In genomic region chr14:91292476-91292875, GRCh38 we compare ENCODE assay signal across 17 cellular contexts. TPM values are rescaled to one million over a fixed set of nuclear protein-coding genes. Genes with fewer than 3 reads are reported as not detected.
DNase-seq lines count a peak whose midpoint lies in the region; ATAC-seq and TF ChIP-seq lines count a peak whose summit lies in the region.
"Had no signal": no experiment of that assay in that cellular context is flagged by ENCODE, and none has a peak within 500 bp of the region (broad histone marks: within the 10 kb centered on the region; RNA-seq: fewer than 3 reads in every experiment).

No MANE protein-coding gene starts in this region.

- H3K4me1 ChIP-seq in CD4-positive, alpha-beta memory T cell (ENCODE audit: insufficient read depth, low read length), result no peaks in the 10 kb centered on the region
- H3K4me1 ChIP-seq in HEK293 (ENCODE audit: control insufficient read depth, insufficient read depth, low read length), result no peaks in the 10 kb centered on the region
- H3K4me1 ChIP-seq in thyroid gland, result peaks cover 0 to 5% of the 10 kb centered on the region in 2 donors
- H3K4me1 ChIP-seq: colonic mucosa had no signal

- no peak overlapping the region for H3K4me3 ChIP-seq in CD4-positive, alpha-beta memory T cell (ENCODE audit: low read length in 2 of 2)
- no peak overlapping the region for H3K4me3 ChIP-seq in HEK293 (ENCODE audit: low read depth, low read length)
- H3K4me3 ChIP-seq in thyroid gland (replicated peaks in 1 of 3), result no peak overlapping the region
- H3K4me3 ChIP-seq: colonic mucosa, ovary, smooth muscle cell had no signal

- peak; percentile 18 for ATAC-seq in activated naive CD8-positive, alpha-beta T cell treated with anti-CD3 and anti-CD28 coated beads, Interleukin-2, amount 10 ng/mL, durations not matched to agents 7 days and 5 days (ENCODE audit: low read depth)
- peak; percentile 47 to 53 for ATAC-seq in natural killer cell treated with Interleukin-12 subunit alpha and Interleukin-12 subunit beta and Interleukin-15 and Interleukin-18, amount 100 ng/mL, for 72 hours
- no peak for ATAC-seq in HG02884 (IDR thresholded peaks at IDR 0.05; ENCODE audit: unreplicated experiment)
- ATAC-seq: Right ventricle myocardium inferior had no signal

- H3K27me3 ChIP-seq in CD4-positive, alpha-beta memory T cell (ENCODE audit: insufficient read depth, low read length), result no peaks in the 10 kb centered on the region
- H3K27me3 ChIP-seq in thyroid gland, result no peaks in the 10 kb centered on the region
- H3K27me3 ChIP-seq: colonic mucosa, ovary had no signal

- H3K36me3 ChIP-seq in CD4-positive, alpha-beta memory T cell (ENCODE audit: insufficient read depth, low read length), result peaks cover 96% of the 10 kb centered on the region
- H3K36me3 ChIP-seq in HEK293 (ENCODE audit: control insufficient read depth in 2 of 2, insufficient read depth in 1 of 2, low read length in 2 of 2), result peaks cover 0 to 76% of the 10 kb centered on the region in 2 experiments; a peak in 1 of 3 replicates
- no peaks in the 10 kb centered on the region for H3K36me3 ChIP-seq in thyroid gland
- H3K36me3 ChIP-seq: ovary had no signal

- H3K4me3 Mint-ChIP-seq in CD4-positive, alpha-beta memory T cell, result peak overlapping the region in 1 of 8 donors; percentile 70
- H3K4me3 Mint-ChIP-seq in activated naive CD8-positive, alpha-beta T cell treated with anti-CD3 and anti-CD28 coated beads, Interleukin-2, amount 10 ng/mL, durations not matched to agents 7 days and 5 days, result no peak overlapping the region
- H3K4me3 Mint-ChIP-seq in natural killer cell treated with Interleukin-12 subunit alpha and Interleukin-12 subunit beta and Interleukin-15 and Interleukin-18, amount 100 ng/mL, for 72 hours, result no peak overlapping the region

- TF ChIP-seq CTCF in HEK293 (tag by site-specific recombination; IDR thresholded peaks at IDR 0.05) (no peak), thyroid gland (IDR thresholded peaks at IDR 0.05) (no peak)

- no peaks in the 10 kb centered on the region for H3K9me3 ChIP-seq in CD4-positive, alpha-beta memory T cell (ENCODE audit: control insufficient read depth in 1 of 2, low read length in 2 of 2)
- H3K9me3 ChIP-seq in HEK293 (ENCODE audit: control insufficient read depth, insufficient read depth, low read depth, low read length), result no peaks in the 10 kb centered on the region
- H3K9me3 ChIP-seq in thyroid gland, result no peaks in the 10 kb centered on the region
- H3K9me3 ChIP-seq: colonic mucosa, ovary had no signal

- CTCF ChIA-PET in CD4-positive, alpha-beta memory T cell (lab: Charles Lee; ENCODE audit: partially characterized antibody), result interaction anchor here (0.7 to 25.0 kb wide), 5 partner anchors 14 to 391 kb away, joined by 3 to 480 read pairs (median 3); no protein-coding TSS in a partner anchor
- CTCF ChIA-PET in HEK293 (lab: Yijun Ruan, JAX), result no interaction called here

- no peak for TF ChIP-seq POLR2A in thyroid gland (IDR thresholded peaks at IDR 0.05)

- no peak overlapping the region for H3K27ac ChIP-seq in CD4-positive, alpha-beta memory T cell (ENCODE audit: low read depth, low read length)
- H3K27ac ChIP-seq in HEK293 (ENCODE audit: extremely low read depth, low read depth, low read length), result no peak overlapping the region
- H3K27ac ChIP-seq in thyroid gland, result no peak overlapping the region
- H3K27ac ChIP-seq: colonic mucosa, ovary had no signal

- no peaks in the 10 kb centered on the region for H3K27me3 Mint-ChIP-seq in CD4-positive, alpha-beta memory T cell
- H3K27me3 Mint-ChIP-seq in activated naive CD8-positive, alpha-beta T cell treated with anti-CD3 and anti-CD28 coated beads, Interleukin-2, amount 10 ng/mL, durations not matched to agents 7 days and 5 days, result no peaks in the 10 kb centered on the region
- H3K27me3 Mint-ChIP-seq in natural killer cell treated with Interleukin-12 subunit alpha and Interleukin-12 subunit beta and Interleukin-15 and Interleukin-18, amount 100 ng/mL, for 72 hours, result no peaks in the 10 kb centered on the region

- peaks cover 0 to 5% (median under 1%) of the 10 kb centered on the region in 4 donors for H3K4me1 Mint-ChIP-seq in CD4-positive, alpha-beta memory T cell
- peaks cover 15% of the 10 kb centered on the region for H3K4me1 Mint-ChIP-seq in activated naive CD8-positive, alpha-beta T cell treated with anti-CD3 and anti-CD28 coated beads, Interleukin-2, amount 10 ng/mL, durations not matched to agents 7 days and 5 days
- peaks cover 12 to 23% of the 10 kb centered on the region in 2 donors for H3K4me1 Mint-ChIP-seq in natural killer cell treated with Interleukin-12 subunit alpha and Interleukin-12 subunit beta and Interleukin-15 and Interleukin-18, amount 100 ng/mL, for 72 hours (ENCODE audit: low read depth in 2 of 2)

- peaks cover 69 to 92% of the 10 kb centered on the region in 2 donors for H3K36me3 Mint-ChIP-seq in CD4-positive, alpha-beta memory T cell
- H3K36me3 Mint-ChIP-seq in activated naive CD8-positive, alpha-beta T cell treated with anti-CD3 and anti-CD28 coated beads, Interleukin-2, amount 10 ng/mL, durations not matched to agents 7 days and 5 days, result peaks cover 43% of the 10 kb centered on the region
- peaks cover 6% of the 10 kb centered on the region for H3K36me3 Mint-ChIP-seq in natural killer cell treated with Interleukin-12 subunit alpha and Interleukin-12 subunit beta and Interleukin-15 and Interleukin-18, amount 100 ng/mL, for 72 hours

- POLR2A ChIA-PET in CD4-positive, alpha-beta memory T cell (lab: Charles Lee; ENCODE audit: partially characterized antibody), result interaction anchor here (0.8 kb wide), 1 partner anchor 28 kb away, joined by 3 read pairs; no protein-coding TSS in a partner anchor
- POLR2A ChIA-PET in HEK293 (lab: Yijun Ruan, JAX), result no interaction called here
- POLR2A ChIA-PET in activated naive CD8-positive, alpha-beta T cell treated with anti-CD3 and anti-CD28 coated beads, Interleukin-2, amount 10 ng/mL, durations not matched to agents 7 days and 5 days (lab: Charles Lee), result interaction anchor here (0.6 kb wide), 1 partner anchor 155 kb away, joined by 5 read pairs; no protein-coding TSS in a partner anchor

- intact Hi-C loops in CD4-positive, alpha-beta memory T cell (cut with micrococcal nuclease), result no loop called here
- intact Hi-C loops in thyroid gland (cut with DNase I), result no loop called here

- WGBS in thyroid gland, 2 donors, result 93 to 94% methylated on average over 15 of the region's 15 CpGs

- H3K27ac Mint-ChIP-seq in CD4-positive, alpha-beta memory T cell, result peak overlapping the region; percentile 11 to 91 (median 67)
- H3K27ac Mint-ChIP-seq in activated naive CD8-positive, alpha-beta T cell treated with anti-CD3 and anti-CD28 coated beads, Interleukin-2, amount 10 ng/mL, durations not matched to agents 7 days and 5 days, result peak overlapping the region; percentile 72
- H3K27ac Mint-ChIP-seq in natural killer cell treated with Interleukin-12 subunit alpha and Interleukin-12 subunit beta and Interleukin-15 and Interleukin-18, amount 100 ng/mL, for 72 hours, result peak overlapping the region; percentile 71 to 95

- peaks cover 0 to 7% (median 0%) of the 10 kb centered on the region in 8 donors for H3K9me3 Mint-ChIP-seq in CD4-positive, alpha-beta memory T cell
- H3K9me3 Mint-ChIP-seq in activated naive CD8-positive, alpha-beta T cell treated with anti-CD3 and anti-CD28 coated beads, Interleukin-2, amount 10 ng/mL, durations not matched to agents 7 days and 5 days, result no peaks in the 10 kb centered on the region
- H3K9me3 Mint-ChIP-seq in natural killer cell treated with Interleukin-12 subunit alpha and Interleukin-12 subunit beta and Interleukin-15 and Interleukin-18, amount 100 ng/mL, for 72 hours, result no peaks in the 10 kb centered on the region

- peak in 1 of 5 donors; percentile 11 for DNase-seq in CD4-positive, alpha-beta memory T cell
- DNase-seq in activated naive CD8-positive, alpha-beta T cell treated with anti-CD3 and anti-CD28 coated beads, Interleukin-2, amount 10 ng/mL, durations not matched to agents 7 days and 5 days, result no peak
- DNase-seq in natural killer cell treated with Interleukin-12 subunit alpha and Interleukin-12 subunit beta and Interleukin-15 and Interleukin-18, amount 100 ng/mL, for 72 hours (ENCODE audit: low spot score), result peak; percentile 59
- DNase-seq in thyroid gland, result no peak
- DNase-seq in T1000 (lab: John Stamatoyannopoulos, UW), result no peak
- DNase-seq: activated CD8-positive, alpha-beta memory T cell treated with anti-CD3 and anti-CD28 coated beads, Interleukin-2, amount 50 U/mL, for 48 hours; C1 segment of cervical spinal cord; colonic mucosa; H7; NCI-H1105 treated with DMSO at 0.1 percent for 48 hours; NK-92 treated with Interleukin-12 subunit alpha and Interleukin-12 subunit beta, amount 100 ng/mL, for 24 hours; ovary; stimulated activated naive CD4-positive, alpha-beta T cell treated with Interleukin-2 at 50 U/mL for 16 hours had no signal

TF ChIP-seq in HEK293, 187 proteins besides CTCF, POLR2A, EP300 and RAD21:
- 0 out of 2 replicates have a peak, but pooled peaks have one; percentile 30 for TF ChIP-seq ZNF600 (tag by site-specific recombination; IDR thresholded peaks at IDR 0.05)
- no peak for TF ChIP-seq SCRT1 (tag by site-specific recombination; IDR thresholded peaks at IDR 0.05; ENCODE audit: borderline replicate concordance)

RNA-seq across cellular contexts. Expression of gene GPR68, which starts 48.0 kb away (rescaled TPM):
- total RNA-seq in CD4-positive, alpha-beta memory T cell, result 10 to 100 TPM; 10.6 to 10.8 TPM
- polyA plus RNA-seq in CD4-positive, alpha-beta memory T cell, result 1 to 10 TPM; 3.0 to 8.3 TPM
- 10 to 100 TPM; 23.0 to 28.0 TPM for total RNA-seq in activated naive CD8-positive, alpha-beta T cell treated with anti-CD3 and anti-CD28 coated beads, Interleukin-2, amount 10 ng/mL, durations not matched to agents 7 days and 5 days
- 10 to 100 TPM; 17.4 to 30.2 TPM for total RNA-seq in natural killer cell treated with Interleukin-12 subunit alpha and Interleukin-12 subunit beta and Interleukin-15 and Interleukin-18, amount 100 ng/mL, for 72 hours
- total RNA-seq in thyroid gland, result under 1 TPM in 3 of 4 donors, not detected in 1; 0.13 to 0.73 (median 0.42) TPM

Comparison
In these comparisons a context has a peak if more than half of its experiments do, and no peak if none do; other contexts are left out.
1. RNA of gene GPR68, which starts 48.0 kb away (total RNA-seq): 17.4 to 30.2 TPM in natural killer cell treated with Interleukin-12 subunit alpha and Interleukin-12 subunit beta and Interleukin-15 and Interleukin-18, amount 100 ng/mL, for 72 hours, 23.0 to 28.0 TPM in activated naive CD8-positive, alpha-beta T cell treated with anti-CD3 and anti-CD28 coated beads, Interleukin-2, amount 10 ng/mL, durations not matched to agents 7 days and 5 days and 10.6 to 10.8 TPM in CD4-positive, alpha-beta memory T cell; 0.13 to 0.73 TPM in thyroid gland; every median in the first group is over 4 times any median in the second.
2. Peak in every context shown above with its lines, with median percentiles within 50 percentile points of each other: H3K27ac Mint-ChIP-seq.